Comparison of ENCODE assay signal across 12 cellular contexts in genomic region chr7:98286701-98287485, GRCh38. TPM values are rescaled to one million over a fixed set of nuclear protein-coding genes. Genes with fewer than 3 reads are reported as not detected.
DNase-seq lines count a peak whose midpoint lies in the region; ATAC-seq and TF ChIP-seq lines count a peak whose summit lies in the region.
"Had no signal": no experiment of that assay in that cellular context is flagged by ENCODE, and none has a peak within 500 bp of the region (broad histone marks: within the 10 kb centered on the region; RNA-seq: fewer than 3 reads in every experiment).

No MANE protein-coding gene starts in this region.

- ATAC-seq in lower lobe of right lung (no peak), HG03521 (IDR thresholded peaks at IDR 0.05; ENCODE audit: unreplicated experiment) (no peak)
- ATAC-seq in CD8-positive, alpha-beta T cell: no peak

- H2AFZ ChIP-seq in Loucy (ENCODE audit: low read length): no peak overlapping the region

- DNase-seq in dorsolateral prefrontal cortex (no peak), lower lobe of right lung (no peak), testis (no peak), germinal center (ENCODE audit: low spot score) (no peak)
- DNase-seq in activated CD4-positive, alpha-beta T cell treated with anti-CD3 and anti-CD28 coated beads, Interleukin-2, amount 50 U/mL, for 1 hour: no peak
- no peak for DNase-seq in CD8-positive, alpha-beta T cell
- DNase-seq: activated gamma-delta T cell treated with Interleukin-2 at 50 U/mL for 16 hours; effector CD4-positive, alpha-beta T cell; NCI-H1694 treated with DMSO at 0.1 percent for 48 hours had no signal

- H3K4me3 ChIP-seq in Loucy (ENCODE audit: low read length, poor library complexity, severe bottlenecking): no peak overlapping the region
- H3K4me3 ChIP-seq in dorsolateral prefrontal cortex: peak overlapping the region in 8 of 59 donors; percentile 1 to 96 (median 55)
- peak overlapping the region; percentile 87 for H3K4me3 ChIP-seq in lower lobe of right lung
- no peak overlapping the region for H3K4me3 ChIP-seq in testis
- no peak overlapping the region for H3K4me3 ChIP-seq in CD8-positive, alpha-beta T cell (ENCODE audit: low read depth, low read length)
- H3K4me3 ChIP-seq: HAP-1 had no signal

- no peaks in the 10 kb centered on the region for H3F3A ChIP-seq in Loucy (ENCODE audit: low read depth)

- intact Hi-C loops in dorsolateral prefrontal cortex (cut with DNase I): no loop called here
- intact Hi-C loops in lower lobe of right lung (cut with DNase I): no loop called here
- intact Hi-C loops in testis (cut with DNase I; ENCODE audit: low total_unique reads): no loop called here
- intact Hi-C loops in CD8-positive, alpha-beta T cell (cut with DNase I, micrococcal nuclease): loop anchor here (10.0 kb wide), 2 partner anchors 52 to 858 kb away; partner anchors contain the start of gene SMURF1 (in 1 of the 2)

- no peak overlapping the region for H3K4me3 Mint-ChIP-seq in CD8-positive, alpha-beta T cell

- H3K9me3 ChIP-seq in Loucy (ENCODE audit: insufficient read depth, low read depth, low read length): no peaks in the 10 kb centered on the region
- H3K9me3 ChIP-seq in lower lobe of right lung: no peaks in the 10 kb centered on the region
- H3K9me3 ChIP-seq in testis: no peaks in the 10 kb centered on the region
- no peaks in the 10 kb centered on the region for H3K9me3 ChIP-seq in CD8-positive, alpha-beta T cell (ENCODE audit: low read length)
- H3K9me3 ChIP-seq: HAP-1 had no signal

- POLR2A ChIA-PET in CD8-positive, alpha-beta T cell (lab: Charles Lee): interaction anchor here (1.0 kb wide), 1 partner anchor 36 kb away, joined by 3 read pairs; no protein-coding TSS in a partner anchor

- no peak overlapping the region for H3K9ac ChIP-seq in Loucy (ENCODE audit: low read depth, low read length, poor library complexity, severe bottlenecking)

- H3K9me2 ChIP-seq in Loucy (replicated peaks; ENCODE audit: low read depth, low read length): no peaks in the 10 kb centered on the region

- no peak for TF ChIP-seq CTCF in Loucy (conservative IDR thresholded peaks at IDR 0.05; ENCODE audit: low read length)
- no peak for TF ChIP-seq CTCF in dorsolateral prefrontal cortex (IDR thresholded peaks at IDR 0.05 in 54 of 56, conservative IDR thresholded peaks at IDR 0.05 in 2 of 56; ENCODE audit: low read depth in 1 of 56, partially characterized antibody in 56 of 56)
- no peak for TF ChIP-seq CTCF in lower lobe of right lung (IDR thresholded peaks at IDR 0.05)
- TF ChIP-seq CTCF in testis (IDR thresholded peaks at IDR 0.05): peak in 1 of 3 experiments; percentile 6
- no peak for TF ChIP-seq CTCF in CD8-positive, alpha-beta T cell (IDR thresholded peaks at IDR 0.05)

- H3K36me3 ChIP-seq in Loucy (ENCODE audit: insufficient read depth, low read length): no peaks in the 10 kb centered on the region
- H3K36me3 ChIP-seq in lower lobe of right lung: peaks cover 68% of the 10 kb centered on the region
- H3K36me3 ChIP-seq in testis (ENCODE audit: low read depth, missing control alignments): no peaks in the 10 kb centered on the region
- no peaks in the 10 kb centered on the region for H3K36me3 ChIP-seq in CD8-positive, alpha-beta T cell (ENCODE audit: insufficient read depth, low read length)

- H3K4me1 Mint-ChIP-seq in CD8-positive, alpha-beta T cell (ENCODE audit: low read depth): peaks cover 39% of the 10 kb centered on the region

- H3K36me3 Mint-ChIP-seq in CD8-positive, alpha-beta T cell: peaks cover 11% of the 10 kb centered on the region

- H3K27me3 Mint-ChIP-seq in CD8-positive, alpha-beta T cell (ENCODE audit: low read depth): no peaks in the 10 kb centered on the region

- no peak for TF ChIP-seq POLR2A in testis (IDR thresholded peaks at IDR 0.05)

- H3K27ac Mint-ChIP-seq in CD8-positive, alpha-beta T cell: no peak overlapping the region

- peaks cover 36% of the 10 kb centered on the region for H4K20me1 ChIP-seq in Loucy (ENCODE audit: insufficient read depth, low read length, poor library complexity, severe bottlenecking)

- no peaks in the 10 kb centered on the region for H3K9me3 Mint-ChIP-seq in CD8-positive, alpha-beta T cell

- H3K79me2 ChIP-seq in Loucy (ENCODE audit: insufficient read depth, low read length): peaks cover 35% of the 10 kb centered on the region; the same call in 1 of the 2 replicates

- H3K27ac ChIP-seq in dorsolateral prefrontal cortex (peak overlapping the region in 37 of 59 donors; percentile 2 to 96 (median 45)), lower lobe of right lung (peak overlapping the region; percentile 96), testis (peak overlapping the region; percentile 24 to 42)
- no peak overlapping the region for H3K27ac ChIP-seq in CD8-positive, alpha-beta T cell (ENCODE audit: low read depth, low read length)

- H3K4me1 ChIP-seq in Loucy (ENCODE audit: insufficient read depth, low read length, poor library complexity, severe bottlenecking) (peaks cover 34% of the 10 kb centered on the region), lower lobe of right lung (peaks cover 71% of the 10 kb centered on the region), testis (peaks cover 47% of the 10 kb centered on the region)
- H3K4me1 ChIP-seq in CD8-positive, alpha-beta T cell (ENCODE audit: insufficient read depth, low read length): peaks cover 36% of the 10 kb centered on the region

- WGBS in testis, 2 donors: 59 to 74% methylated on average over 7 to 21 of the region's 21 CpGs

- H3K27me3 ChIP-seq in Loucy (ENCODE audit: insufficient read depth, low read length, poor library complexity, severe bottlenecking) (no peaks in the 10 kb centered on the region), dorsolateral prefrontal cortex (no peaks in the 10 kb centered on the region), lower lobe of right lung (ENCODE audit: low read depth) (no peaks in the 10 kb centered on the region), testis (no peaks in the 10 kb centered on the region)
- no peaks in the 10 kb centered on the region for H3K27me3 ChIP-seq in CD8-positive, alpha-beta T cell (ENCODE audit: insufficient read depth, low read length)

- H3K4me2 ChIP-seq in Loucy (ENCODE audit: low read depth, low read length, poor library complexity, severe bottlenecking): peak overlapping the region; percentile 5

- CTCF ChIA-PET in CD8-positive, alpha-beta T cell (lab: Charles Lee): interaction anchor here (0.9 to 1.1 kb wide), 2 partner anchors 13 to 36 kb away, joined by 3 to 5 read pairs; no protein-coding TSS in a partner anchor

RNA-seq across cellular contexts. Expression of gene BRI3, which starts 5.4 kb away (rescaled TPM):
- total RNA-seq in dorsolateral prefrontal cortex (100 to 1,000 TPM in 11 of 120 experiments, 10 to 100 TPM in 109; 62.3 to 111 (median 85.4) TPM), lower lobe of right lung (516 TPM), testis (10 to 100 TPM; 61.1 to 76.3 TPM)
- 167 TPM for polyA plus RNA-seq in testis (ENCODE audit: insufficient read depth, low read depth, low replicate concordance)
- 10 to 100 TPM; 70.6 to 70.8 TPM for total RNA-seq in CD8-positive, alpha-beta T cell

RNA-seq across cellular contexts. Expression of gene TECPR1, which starts 34.9 kb away (rescaled TPM):
- 100 to 1,000 TPM in 7 of 120 experiments, 10 to 100 TPM in 113; 51.1 to 113 (median 76.1) TPM for total RNA-seq in dorsolateral prefrontal cortex
- total RNA-seq in lower lobe of right lung: 50.1 TPM
- 10 to 100 TPM; 18.5 to 24.6 TPM for total RNA-seq in testis
- 13.5 TPM for polyA plus RNA-seq in testis (ENCODE audit: insufficient read depth, low read depth, low replicate concordance)
- total RNA-seq in CD8-positive, alpha-beta T cell: 10 to 100 TPM; 64.4 to 68.2 TPM

Comparison
In these comparisons a context has a peak if more than half of its experiments do, and no peak if none do; other contexts are left out.
1. intact Hi-C loops: an anchor here in CD8-positive, alpha-beta T cell (10.0 kb wide); none called in dorsolateral prefrontal cortex, lower lobe of right lung and testis.